Comparison of ENCODE assay signal across 15 cellular contexts in genomic region chr1:164610528-164611222, GRCh38. TPM values are rescaled to one million over a fixed set of nuclear protein-coding genes. Genes with fewer than 3 reads are reported as not detected.
A peak's percentile ranks its signal among the peaks of the same experiment; 100 is the strongest.
DNase-seq lines count a peak whose midpoint lies in the region; ATAC-seq and TF ChIP-seq lines count a peak whose summit lies in the region.
"Had no signal": no experiment of that assay in that cellular context is flagged by ENCODE, and none has a peak within 500 bp of the region (broad histone marks: within the 10 kb centered on the region; RNA-seq: fewer than 3 reads in every experiment).

No MANE protein-coding gene starts in this region.

- no peak overlapping the region for H4K8ac ChIP-seq in neuronal stem cell (ENCODE audit: low read depth, low read length)

- H2AFZ ChIP-seq in neuronal stem cell (ENCODE audit: low read length), result no peak overlapping the region

- H2BK5ac ChIP-seq in neuronal stem cell (ENCODE audit: low read length), result no peak overlapping the region

- no peak overlapping the region for H4K91ac ChIP-seq in neuronal stem cell (ENCODE audit: low read depth, low read length, poor library complexity)

- H3K27me3 Mint-ChIP-seq in glutamatergic neuron (ENCODE audit: unreplicated experiment) (peaks cover 3% of the 10 kb centered on the region), type B pancreatic cell (no peaks in the 10 kb centered on the region), endodermal cell (ENCODE audit: insufficient read depth) (no peaks in the 10 kb centered on the region)
- H3K27me3 Mint-ChIP-seq: activated CD4-positive, alpha-beta T cell treated with anti-CD3 and anti-CD28 coated beads, Interleukin-2, amount 10 ng/mL, durations not matched to agents 24 days and 14 days; activated naive CD8-positive, alpha-beta T cell treated with anti-CD3 and anti-CD28 coated beads, Interleukin-2, amount 50 U/mL, for 24 hours; dendritic cell treated with granulocyte-macrophage colony-stimulating factor and Interleukin-4, amounts not matched to agents 40 ng/mL and 50 ng/mL, for 4 days; T-helper 17 cell had no signal

- peaks cover 2% of the 10 kb centered on the region for H3K79me1 ChIP-seq in neuronal stem cell (ENCODE audit: low read depth, low read length)

- peaks cover 44% of the 10 kb centered on the region for H3K4me1 Mint-ChIP-seq in glutamatergic neuron (ENCODE audit: low read depth, unreplicated experiment)
- H3K4me1 Mint-ChIP-seq in type B pancreatic cell (ENCODE audit: unreplicated experiment), result peaks cover 78% of the 10 kb centered on the region
- peaks cover 64% of the 10 kb centered on the region for H3K4me1 Mint-ChIP-seq in endodermal cell
- H3K4me1 Mint-ChIP-seq: activated CD4-positive, alpha-beta T cell treated with anti-CD3 and anti-CD28 coated beads, Interleukin-2, amount 10 ng/mL, durations not matched to agents 24 days and 14 days; activated naive CD8-positive, alpha-beta T cell treated with anti-CD3 and anti-CD28 coated beads, Interleukin-2, amount 50 U/mL, for 24 hours; T-helper 17 cell had no signal

- no peak overlapping the region for H2BK12ac ChIP-seq in neuronal stem cell (ENCODE audit: low read length)

- H3K4me2 ChIP-seq in neuronal stem cell (ENCODE audit: insufficient read depth, low read length, poor library complexity, severe bottlenecking), result no peak overlapping the region

- DNase-seq in SK-N-MC (ENCODE audit: low read depth, low spot score) (no peak), glutamatergic neuron (no peak), neuronal stem cell (ENCODE audit: low spot score) (no peak), type B pancreatic cell (ENCODE audit: extremely low spot score, unreplicated experiment) (no peak), endodermal cell (no peak)
- DNase-seq: activated CD4-positive, alpha-beta T cell treated with anti-CD3 and anti-CD28 coated beads, Interleukin-2, amount 10 ng/mL, durations not matched to agents 24 days and 14 days; activated naive CD8-positive, alpha-beta T cell treated with anti-CD3 and anti-CD28 coated beads, Interleukin-2, amount 50 U/mL, for 24 hours; activated T-cell treated with anti-CD3 and anti-CD28 coated beads, Interleukin-2, amount 50 U/mL, for 1 hour; DND-41; NCI-H187; NCI-H774; T-helper 17 cell had no signal

- H2BK15ac ChIP-seq in neuronal stem cell (ENCODE audit: low read length), result no peak overlapping the region

- no peaks in the 10 kb centered on the region for H3K27me3 ChIP-seq in neuronal stem cell (ENCODE audit: control insufficient read depth in 3 of 3, insufficient read depth in 3 of 3, low read depth in 1 of 3, low read length in 3 of 3)
- no peaks in the 10 kb centered on the region for H3K27me3 ChIP-seq in endodermal cell (ENCODE audit: control insufficient read depth, insufficient read depth, low read length, poor library complexity, severe bottlenecking)

- no peak overlapping the region for H3K4me3 Mint-ChIP-seq in glutamatergic neuron (ENCODE audit: unreplicated experiment)
- H3K4me3 Mint-ChIP-seq in type B pancreatic cell, result peak overlapping the region; percentile 42
- no peak overlapping the region for H3K4me3 Mint-ChIP-seq in endodermal cell
- H3K4me3 Mint-ChIP-seq: activated CD4-positive, alpha-beta T cell treated with anti-CD3 and anti-CD28 coated beads, Interleukin-2, amount 10 ng/mL, durations not matched to agents 24 days and 14 days; activated naive CD8-positive, alpha-beta T cell treated with anti-CD3 and anti-CD28 coated beads, Interleukin-2, amount 50 U/mL, for 24 hours; dendritic cell treated with granulocyte-macrophage colony-stimulating factor and Interleukin-4, amounts not matched to agents 40 ng/mL and 50 ng/mL, for 4 days; T-helper 17 cell had no signal

- H2BK120ac ChIP-seq in neuronal stem cell (ENCODE audit: low read depth, low read length), result no peak overlapping the region

- H3K9me3 Mint-ChIP-seq in glutamatergic neuron (ENCODE audit: unreplicated experiment) (peaks cover 4% of the 10 kb centered on the region), type B pancreatic cell (no peaks in the 10 kb centered on the region), endodermal cell (no peaks in the 10 kb centered on the region)
- H3K9me3 Mint-ChIP-seq: activated CD4-positive, alpha-beta T cell treated with anti-CD3 and anti-CD28 coated beads, Interleukin-2, amount 10 ng/mL, durations not matched to agents 24 days and 14 days; activated naive CD8-positive, alpha-beta T cell treated with anti-CD3 and anti-CD28 coated beads, Interleukin-2, amount 50 U/mL, for 24 hours; dendritic cell treated with granulocyte-macrophage colony-stimulating factor and Interleukin-4, amounts not matched to agents 40 ng/mL and 50 ng/mL, for 4 days had no signal

- H3K36me3 Mint-ChIP-seq in glutamatergic neuron (ENCODE audit: unreplicated experiment) (no peaks in the 10 kb centered on the region), type B pancreatic cell (peaks cover 42% of the 10 kb centered on the region), endodermal cell (ENCODE audit: low read depth) (peaks cover 2% of the 10 kb centered on the region)

- H3K36me3 ChIP-seq in SK-N-MC (ENCODE audit: insufficient read depth, low read length), result no peaks in the 10 kb centered on the region; the same call in 1 of the 2 replicates
- peaks cover 0 to 22% of the 10 kb centered on the region in 2 donors for H3K36me3 ChIP-seq in neuronal stem cell (replicated peaks in 1 of 2; ENCODE audit: control insufficient read depth in 2 of 2, insufficient read depth in 2 of 2, low read length in 2 of 2)
- H3K36me3 ChIP-seq in endodermal cell (ENCODE audit: control insufficient read depth, insufficient read depth, low read length), result no peaks in the 10 kb centered on the region

- H3K18ac ChIP-seq in neuronal stem cell (ENCODE audit: low read length), result no peak overlapping the region

- H3K9ac ChIP-seq in SK-N-MC (ENCODE audit: insufficient read length) (no peak overlapping the region), neuronal stem cell (ENCODE audit: low read depth, low read length, poor library complexity) (no peak overlapping the region), endodermal cell (ENCODE audit: extremely low read depth, low read length, poor library complexity, severe bottlenecking) (no peak overlapping the region)

- no peak overlapping the region for H3K14ac ChIP-seq in neuronal stem cell (ENCODE audit: low read length)

- H3K23ac ChIP-seq in neuronal stem cell (ENCODE audit: low read depth, low read length, poor library complexity), result no peak overlapping the region

- WGBS in neuronal stem cell (ENCODE audit: extremely low coverage in 2 of 2, insufficient read length in 2 of 2, insufficient replicate concordance in 1 of 2), 2 donors, result no CpG with 5 or more reads among the region's 3 CpGs
- 83 to 99% methylated on average over 3 of the region's 3 CpGs for WGBS in endodermal cell (ENCODE audit: insufficient coverage in 1 of 2, insufficient read length in 1 of 2), 2 experiments

- H3K4ac ChIP-seq in neuronal stem cell (ENCODE audit: low read length), result no peak overlapping the region

- peak overlapping the region; percentile 6 for H3K27ac Mint-ChIP-seq in glutamatergic neuron (ENCODE audit: unreplicated experiment)
- H3K27ac Mint-ChIP-seq in type B pancreatic cell, result peak overlapping the region; percentile 89
- no peak overlapping the region for H3K27ac Mint-ChIP-seq in endodermal cell
- H3K27ac Mint-ChIP-seq: activated CD4-positive, alpha-beta T cell treated with anti-CD3 and anti-CD28 coated beads, Interleukin-2, amount 10 ng/mL, durations not matched to agents 24 days and 14 days; activated naive CD8-positive, alpha-beta T cell treated with anti-CD3 and anti-CD28 coated beads, Interleukin-2, amount 50 U/mL, for 24 hours; dendritic cell treated with granulocyte-macrophage colony-stimulating factor and Interleukin-4, amounts not matched to agents 40 ng/mL and 50 ng/mL, for 4 days; T-helper 17 cell had no signal

- H2AK5ac ChIP-seq in neuronal stem cell (ENCODE audit: low read depth, low read length), result no peak overlapping the region

- ATAC-seq in HG03135 (IDR thresholded peaks at IDR 0.05; ENCODE audit: unreplicated experiment), result no peak
- ATAC-seq in GM21619 (IDR thresholded peaks at IDR 0.05; ENCODE audit: unreplicated experiment), result no peak
- ATAC-seq: activated naive CD8-positive, alpha-beta T cell treated with anti-CD3 and anti-CD28 coated beads, Interleukin-2, amount 50 U/mL, for 24 hours; T-helper 17 cell had no signal

- no peak for TF ChIP-seq CTCF in glutamatergic neuron (IDR thresholded peaks at IDR 0.05; ENCODE audit: partially characterized antibody, unreplicated experiment)
- no peak for TF ChIP-seq CTCF in type B pancreatic cell (conservative IDR thresholded peaks at IDR 0.05)
- TF ChIP-seq CTCF in endodermal cell (conservative IDR thresholded peaks at IDR 0.05), result no peak

- H3K4me3 ChIP-seq in SK-N-MC (no peak overlapping the region), neuronal stem cell (ENCODE audit: low read length in 2 of 2) (no peak overlapping the region), endodermal cell (ENCODE audit: low read length) (no peak overlapping the region)

- H3K4me1 ChIP-seq in neuronal stem cell (ENCODE audit: control insufficient read depth in 2 of 2, insufficient read depth in 1 of 2, low read depth in 1 of 2, low read length in 2 of 2) (peaks cover 25 to 41% of the 10 kb centered on the region in 2 donors), endodermal cell (ENCODE audit: control insufficient read depth, insufficient read depth, low read length) (peaks cover 7% of the 10 kb centered on the region)

- H3K9me3 ChIP-seq in SK-N-MC (ENCODE audit: low read depth, low read length) (no peaks in the 10 kb centered on the region), neuronal stem cell (replicated peaks in 1 of 2; ENCODE audit: control insufficient read depth in 2 of 2, insufficient read depth in 1 of 2, low read depth in 1 of 2, low read length in 2 of 2) (peaks cover 0 to 3% of the 10 kb centered on the region in 2 donors), endodermal cell (ENCODE audit: control insufficient read depth, low read length) (no peaks in the 10 kb centered on the region)

- peak overlapping the region; percentile 75 for H3K27ac ChIP-seq in SK-N-MC
- peak overlapping the region; percentile 33 for H3K27ac ChIP-seq in neuronal stem cell (replicated peaks; ENCODE audit: low read length)
- H3K27ac ChIP-seq in endodermal cell (ENCODE audit: low read depth, low read length), result no peak overlapping the region

RNA-seq across cellular contexts. Expression of gene PBX1, which starts 51.7 kb away (rescaled TPM):
- total RNA-seq in glutamatergic neuron (ENCODE audit: unreplicated experiment) (98.7 TPM), type B pancreatic cell (ENCODE audit: low replicate concordance) (257 and 324 TPM in 2 replicates), endodermal cell (10 to 100 TPM; 59.9 to 79.2 TPM)
- 53.3 TPM for polyA plus RNA-seq in neuronal stem cell (2013, experiment 1 of 2)
- 55.6 TPM for polyA plus RNA-seq in neuronal stem cell (2013, experiment 2 of 2)
- polyA plus RNA-seq in endodermal cell (2013, experiment 1 of 2), result 99.5 TPM
- 96.0 TPM for polyA plus RNA-seq in endodermal cell (2013, experiment 2 of 2)
- total RNA-seq: activated CD4-positive, alpha-beta T cell treated with anti-CD3 and anti-CD28 coated beads, Interleukin-2, amount 10 ng/mL, durations not matched to agents 24 days and 14 days had no signal
